Comparison of ENCODE assay signal across 11 cellular contexts in the genomic region with DNA sequence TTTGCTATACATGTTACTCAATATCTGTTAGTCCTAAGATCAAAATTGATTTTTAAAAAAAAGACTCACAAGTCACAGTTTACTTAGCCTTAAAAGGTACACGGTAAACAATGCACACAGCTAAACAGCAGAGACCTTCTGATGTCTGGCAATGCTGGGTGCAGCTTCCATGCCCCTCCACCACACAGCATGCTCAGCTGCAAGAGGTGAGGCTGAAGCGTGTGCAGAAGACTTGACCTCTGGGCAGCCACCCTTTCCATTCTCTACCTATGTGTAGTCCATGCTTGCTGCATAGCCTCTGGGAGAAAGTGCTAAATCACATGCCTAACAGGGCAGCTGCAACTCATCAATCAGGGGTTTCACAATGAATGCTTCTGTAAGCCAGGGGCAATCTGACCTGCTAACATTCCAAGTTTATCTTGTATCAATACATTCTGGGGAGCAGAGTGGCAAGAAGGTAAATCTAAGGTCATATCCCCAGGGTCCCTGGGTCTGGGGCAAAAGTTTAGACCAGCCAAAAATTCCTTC. TPM values are rescaled to one million over a fixed set of nuclear protein-coding genes. Genes with fewer than 3 reads are reported as not detected.
A peak's percentile ranks its signal among the peaks of the same experiment; 100 is the strongest.
DNase-seq lines count a peak whose midpoint lies in the region; ATAC-seq and TF ChIP-seq lines count a peak whose summit lies in the region.
"Had no signal": no experiment of that assay in that cellular context is flagged by ENCODE, and none has a peak within 500 bp of the region (broad histone marks: within the 10 kb centered on the region; RNA-seq: fewer than 3 reads in every experiment).

No MANE protein-coding gene starts in this region.

- no peak overlapping the region for H3K4me2 ChIP-seq in SK-N-SH

- H3K9me2 ChIP-seq in SK-N-SH, result no peaks in the 10 kb centered on the region

- TF ChIP-seq CTCF in SK-N-SH (IDR thresholded peaks at IDR 0.05), result no peak

- H3K4me1 ChIP-seq in SK-N-SH (ENCODE audit: control insufficient read depth in 1 of 2, insufficient read depth in 2 of 2, low read depth in 1 of 2, low read length in 1 of 2), result peaks cover 0 to 9% of the 10 kb centered on the region in 2 experiments; a peak in 1 of 4 replicates

- H3K27me3 ChIP-seq in SK-N-SH (ENCODE audit: insufficient read depth), result no peaks in the 10 kb centered on the region
- H3K27me3 ChIP-seq: dorsolateral prefrontal cortex had no signal

- no peaks in the 10 kb centered on the region for H3F3A ChIP-seq in SK-N-SH (replicated peaks; ENCODE audit: insufficient read depth)

- no peak overlapping the region for H2AFZ ChIP-seq in SK-N-SH (ENCODE audit: low read depth)

- POLR2A ChIA-PET in SK-N-SH (lab: Yijun Ruan, JAX), result no interaction called here

- peak; percentile 57 for ATAC-seq in HG02610 (IDR thresholded peaks at IDR 0.05; ENCODE audit: unreplicated experiment)
- ATAC-seq in GM19395 (IDR thresholded peaks at IDR 0.05; ENCODE audit: unreplicated experiment), result no peak
- ATAC-seq in GM19324 (IDR thresholded peaks at IDR 0.05; ENCODE audit: low FRiP score, unreplicated experiment), result no peak
- no peak for ATAC-seq in GM21619 (IDR thresholded peaks at IDR 0.05; ENCODE audit: unreplicated experiment)

- peak in 1 of 2 experiments; percentile 31; a peak in 1 of 4 replicates for TF ChIP-seq EP300 in SK-N-SH (IDR thresholded peaks at IDR 0.05; ENCODE audit: borderline replicate concordance in 1 of 2, low read depth in 1 of 2, low read length in 1 of 2)

- no peaks in the 10 kb centered on the region for H3K79me2 ChIP-seq in SK-N-SH (ENCODE audit: insufficient read depth)

- CTCF ChIA-PET in SK-N-SH (lab: Yijun Ruan, JAX), result interaction anchor here (1.2 kb wide), 1 partner anchor 101 kb away, joined by 3 read pairs; no protein-coding TSS in a partner anchor

- H3K9me3 ChIP-seq in SK-N-SH, result no peaks in the 10 kb centered on the region

- H3K4me3 ChIP-seq in SK-N-SH (ENCODE audit: low read depth in 2 of 2, low read length in 1 of 2), result no peak overlapping the region
- H3K4me3 ChIP-seq: dorsolateral prefrontal cortex had no signal

- no peak overlapping the region for H3K27ac ChIP-seq in SK-N-SH (ENCODE audit: low read depth in 2 of 2, low read length in 1 of 2)
- H3K27ac ChIP-seq: dorsolateral prefrontal cortex, HL-60 had no signal

- TF ChIP-seq RAD21 in SK-N-SH (IDR thresholded peaks at IDR 0.05; ENCODE audit: low read length), result no peak

- H3K36me3 ChIP-seq in SK-N-SH (replicated peaks in 1 of 2; ENCODE audit: control insufficient read depth in 1 of 2, insufficient read depth in 2 of 2, low read length in 1 of 2), result no peaks in the 10 kb centered on the region

- 47% methylated on average over 2 of the region's 2 CpGs for WGBS in SK-N-SH (ENCODE audit: low lambda C conversion rate)

- no peaks in the 10 kb centered on the region for H4K20me1 ChIP-seq in SK-N-SH (ENCODE audit: insufficient read depth)

- DNase-seq in ELF-1 (ENCODE audit: low read depth, low spot score) (peak; percentile 81), SK-N-SH (peak; percentile 30), mucosa of gallbladder (ENCODE audit: low spot score) (peak; percentile 72), activated gamma-delta T cell treated with Interleukin-2 at 50 U/mL for 16 hours (no peak)
- DNase-seq: dorsolateral prefrontal cortex, NCI-H2029 treated with DMSO at 0.1 percent for 48 hours had no signal

- no peak overlapping the region for H3K9ac ChIP-seq in SK-N-SH

TF ChIP-seq in SK-N-SH, 30 proteins besides CTCF, POLR2A, EP300 and RAD21:
- TF ChIP-seq RXRA (IDR thresholded peaks at IDR 0.05; ENCODE audit: borderline replicate concordance, low read depth) (no peak), GATA2 (CRISPR knock-in tag; IDR thresholded peaks at IDR 0.05) (peak; percentile 53)

RNA-seq across cellular contexts. Expression of gene AMN1, which starts 44.5 kb away (rescaled TPM):
- 8.6 and 11.6 TPM in 2 replicates for polyA plus RNA-seq in SK-N-SH (2012; rRNA removed)
- polyA plus RNA-seq in SK-N-SH (2012; cell fraction: cytosol; rRNA removed), result 14.1 and 20.2 TPM in 2 replicates
- 4.7 and 7.5 TPM in 2 replicates for polyA plus RNA-seq in SK-N-SH (2012; cell fraction: nucleus; rRNA removed)
- total RNA-seq in mucosa of gallbladder, result 8.9 TPM
